8 cellular contexts compared by ENCODE assay signal in genomic region chr5:137142371-137143243, GRCh38.
A peak's percentile ranks its signal among the peaks of the same experiment; 100 is the strongest.
DNase-seq lines count a peak whose midpoint lies in the region; ATAC-seq lines count a peak whose summit lies in the region.

No MANE protein-coding gene starts in this region.

- DNase-seq in adipocyte (ENCODE audit: low read depth): peak; percentile 92
- no peak for DNase-seq in SK-N-DZ (ENCODE audit: low spot score)
- no peak for DNase-seq in G401 (ENCODE audit: low spot score)
- DNase-seq in cortex of kidney (lab: John Stamatoyannopoulos, UW): no peak
- no peak for DNase-seq in DMS79 (lab: John Stamatoyannopoulos, UW)

- peak overlapping the region; percentile 16 for H3K27ac ChIP-seq in muscle layer of colon (ENCODE audit: low read depth, low read length)

- peak overlapping the region; percentile 47 for H3K4me3 ChIP-seq in adipocyte (ENCODE audit: low read length)
- no peak overlapping the region for H3K4me3 ChIP-seq in muscle layer of colon (ENCODE audit: low read depth in 1 of 2, low read length in 2 of 2)

- H3K36me3 ChIP-seq in adipocyte (ENCODE audit: control insufficient read depth, insufficient read depth, low read length, severe bottlenecking): peaks cover 5% of the 10 kb centered on the region
- no peaks in the 10 kb centered on the region for H3K36me3 ChIP-seq in muscle layer of colon (ENCODE audit: insufficient read depth, low read length)

- in situ Hi-C loops in G401 (cut with HindIII; ENCODE audit: low sequenced_read_pairs): no loop called here

- H3K4me1 ChIP-seq in adipocyte (ENCODE audit: control insufficient read depth, insufficient read depth, low read length) (peaks cover 53% of the 10 kb centered on the region), muscle layer of colon (ENCODE audit: insufficient read depth, low read length) (peaks cover 14% of the 10 kb centered on the region)

- peak; percentile 84 for ATAC-seq in GM18511 (IDR thresholded peaks at IDR 0.05; ENCODE audit: unreplicated experiment)
- ATAC-seq in HG02938 (IDR thresholded peaks at IDR 0.05; ENCODE audit: unreplicated experiment): peak; percentile 60

- H3K9me3 ChIP-seq in adipocyte (ENCODE audit: control insufficient read depth, low read length) (no peaks in the 10 kb centered on the region), muscle layer of colon (ENCODE audit: low read length) (no peaks in the 10 kb centered on the region)

- H3K9ac ChIP-seq in adipocyte (ENCODE audit: low read length) (peak overlapping the region; percentile 72), muscle layer of colon (ENCODE audit: low read length) (no peak overlapping the region)

- no peaks in the 10 kb centered on the region for H3K27me3 ChIP-seq in adipocyte (replicated peaks; ENCODE audit: control insufficient read depth, insufficient read depth, low read length)
- no peaks in the 10 kb centered on the region for H3K27me3 ChIP-seq in muscle layer of colon (ENCODE audit: control insufficient read depth in 1 of 2, insufficient read depth in 2 of 2, low read length in 2 of 2)
